ENCODE assay signal across 13 cellular contexts in genomic region chr3:171860830-171861535, GRCh38. TPM values are rescaled to one million over a fixed set of nuclear protein-coding genes. Genes with fewer than 3 reads are reported as not detected.
DNase-seq lines count a peak whose midpoint lies in the region; ATAC-seq, FAIRE-seq and TF ChIP-seq lines count a peak whose summit lies in the region.
"Had no signal": no experiment of that assay in that cellular context is flagged by ENCODE, and none has a peak within 500 bp of the region (broad histone marks: within the 10 kb centered on the region; RNA-seq: fewer than 3 reads in every experiment).

No MANE protein-coding gene starts in this region.

- TF ChIP-seq CTCF in lower lobe of right lung (IDR thresholded peaks at IDR 0.05): no peak
- no peak for TF ChIP-seq CTCF in upper lobe of left lung (IDR thresholded peaks at IDR 0.05)
- no peak for TF ChIP-seq CTCF in GM13976 (IDR thresholded peaks at IDR 0.05; ENCODE audit: borderline replicate concordance, control extremely low read depth, extremely low read depth, insufficient read depth, missing control alignments)

- TF ChIP-seq POLR2A in upper lobe of left lung (IDR thresholded peaks at IDR 0.05): no peak

- no peak for FAIRE-seq in HTR-8/SVneo (lab: Jason Lieb, UNC)

- H3K27me3 ChIP-seq in lower lobe of right lung (ENCODE audit: low read depth) (no peaks in the 10 kb centered on the region), upper lobe of left lung (no peaks in the 10 kb centered on the region)
- H3K27me3 ChIP-seq: dorsolateral prefrontal cortex had no signal

- peak; percentile 52 to 76 for ATAC-seq in lower lobe of right lung
- peak; percentile 47 to 55 for ATAC-seq in upper lobe of left lung (ENCODE audit: low FRiP score in 2 of 2)
- ATAC-seq in GM18873 (IDR thresholded peaks at IDR 0.05; ENCODE audit: low FRiP score, unreplicated experiment): no peak

- in situ Hi-C loops in GM13976 (cut with MboI; ENCODE audit: low sequenced_read_pairs, unreplicated experiment): no loop called here

- intact Hi-C loops in lower lobe of right lung (cut with DNase I): no loop called here

- H3K36me3 ChIP-seq in lower lobe of right lung (no peaks in the 10 kb centered on the region), upper lobe of left lung (no peaks in the 10 kb centered on the region)

- H3K9me3 ChIP-seq in lower lobe of right lung (no peaks in the 10 kb centered on the region), upper lobe of left lung (no peaks in the 10 kb centered on the region)

- peak; percentile 39 for DNase-seq in HT1080 (ENCODE audit: low read depth)
- DNase-seq in dedifferentiated amniotic fluid mesenchymal stem cell (ENCODE audit: extremely low spot score): peak; percentile 77
- no peak for DNase-seq in lower lobe of right lung
- no peak for DNase-seq in upper lobe of left lung
- DNase-seq in GM13976 (ENCODE audit: low spot score): no peak
- DNase-seq in HTR-8/SVneo (ENCODE audit: insufficient read length, low spot score): no peak
- DNase-seq: activated B cell treated with CpG ODN at 0.5 μM for 24 hours; activated effector memory CD4-positive, alpha-beta T cell treated with Interleukin-2 at 50 U/mL for 16 hours; DND-41; dorsolateral prefrontal cortex; RPMI8226; stimulated activated CD4-positive, alpha-beta T cell treated with anti-CD3 and anti-CD28 coated beads, Interleukin-4, amount 100 ng/mL, for 1 hour had no signal

- peaks cover 18% of the 10 kb centered on the region for H3K4me1 ChIP-seq in lower lobe of right lung
- H3K4me1 ChIP-seq in upper lobe of left lung: peaks cover 8 to 22% (median 16%) of the 10 kb centered on the region in 4 donors

- peak overlapping the region; percentile 21 for H3K27ac ChIP-seq in lower lobe of right lung
- H3K27ac ChIP-seq in upper lobe of left lung: peak overlapping the region; percentile 6 to 67 (median 32)
- H3K27ac ChIP-seq: dorsolateral prefrontal cortex had no signal

- 19 to 22% methylated on average over 6 of the region's 6 CpGs for WGBS in upper lobe of left lung, 2 donors

- H3K4me3 ChIP-seq in lower lobe of right lung (no peak overlapping the region), upper lobe of left lung (no peak overlapping the region)
- H3K4me3 ChIP-seq: dorsolateral prefrontal cortex had no signal

- peak in 1 of 4 donors; percentile 21 for TF ChIP-seq EP300 in upper lobe of left lung (IDR thresholded peaks at IDR 0.05)

RNA-seq across cellular contexts. Expression of gene TMEM212, which starts 17.8 kb away (rescaled TPM):
- total RNA-seq in HT1080 (2014; rRNA removed; shearing (Covaris generic)): not detected in 2 replicates
- not detected in 2 replicates for polyA plus RNA-seq in HT1080 (2015; cell fraction: cytosol; rRNA removed)
- polyA plus RNA-seq in HT1080 (2015; cell fraction: nucleus; rRNA removed): not detected in 2 replicates
- total RNA-seq in lower lobe of right lung (5.2 TPM), upper lobe of left lung (10 to 100 TPM in 1 of 6 donors, 1 to 10 TPM in 4, under 1 TPM in 1; 0.11 to 20.8 (median 3.7) TPM)
- total RNA-seq: activated B cell treated with CpG ODN at 0.5 μM for 24 hours had no signal

RNA-seq across cellular contexts. Expression of gene PLD1, which starts 50.7 kb away (rescaled TPM):
- total RNA-seq in HT1080 (2014; rRNA removed; shearing (Covaris generic)): 6.2 and 7.5 TPM in 2 replicates
- 8.2 and 11.2 TPM in 2 replicates for polyA plus RNA-seq in HT1080 (2015; cell fraction: cytosol; rRNA removed)
- 28.6 and 31.8 TPM in 2 replicates for polyA plus RNA-seq in HT1080 (2015; cell fraction: nucleus; rRNA removed)
- 27.7 TPM for total RNA-seq in lower lobe of right lung
- 10 to 100 TPM; 11.2 to 47.1 (median 15.6) TPM for total RNA-seq in upper lobe of left lung
- total RNA-seq: activated B cell treated with CpG ODN at 0.5 μM for 24 hours had no signal

Comparison
In these comparisons a context has a peak if more than half of its experiments do, and no peak if none do; other contexts are left out.
1. DNase-seq: peak in HT1080 (single experiment) and dedifferentiated amniotic fluid mesenchymal stem cell (single experiment); none in lower lobe of right lung (single experiment), upper lobe of left lung (0 of 2), GM13976 (single experiment) and HTR-8/SVneo (single experiment).